ENCODE assay signal across 8 cellular contexts in the genomic region with DNA sequence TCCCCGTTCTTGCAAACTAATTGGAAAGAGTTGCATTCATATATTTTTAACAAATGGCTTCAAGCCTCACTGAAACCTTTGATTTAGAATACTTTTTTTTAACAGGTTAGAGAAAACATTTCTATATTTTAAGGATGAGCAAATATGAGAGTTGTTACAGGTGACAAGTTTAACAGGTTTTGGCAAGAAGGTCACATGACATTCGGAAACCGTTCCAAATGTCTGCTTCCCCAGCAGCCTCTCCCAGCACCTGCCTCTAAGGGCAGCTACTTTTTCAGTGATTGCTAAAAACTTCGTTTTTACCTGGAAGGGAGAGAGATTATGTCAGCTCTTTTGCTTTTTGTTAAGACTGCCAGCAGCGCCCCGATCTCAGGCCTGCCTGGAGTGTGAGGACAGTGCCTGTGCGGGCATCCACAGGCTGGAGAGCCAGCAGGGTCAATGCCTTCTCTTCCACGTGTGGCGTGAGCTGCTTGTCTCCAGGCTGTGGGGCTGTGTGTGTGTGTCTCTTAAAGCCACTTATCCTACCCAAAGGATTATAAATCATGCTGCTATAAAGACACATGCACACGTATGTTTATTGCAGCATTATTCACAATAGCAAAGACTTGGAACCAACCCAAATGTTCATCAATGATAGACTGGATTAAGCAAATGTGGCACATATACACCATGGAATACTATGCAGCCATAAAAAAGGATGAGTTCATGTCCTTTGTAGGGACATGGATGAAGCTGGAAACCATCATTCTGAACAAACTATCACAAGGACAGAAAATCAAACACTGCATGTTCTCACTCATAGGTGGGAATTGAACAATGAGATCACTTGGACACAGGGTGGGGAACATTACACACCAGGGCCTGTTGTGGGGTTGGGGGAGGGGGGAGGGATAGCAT. TPM values are rescaled to one million over a fixed set of nuclear protein-coding genes. Genes with fewer than 3 reads are reported as not detected.
DNase-seq lines count a peak whose midpoint lies in the region; ATAC-seq and TF ChIP-seq lines count a peak whose summit lies in the region.
"Not testable (repeated sequence)": the region's sequence is repeated elsewhere in the genome, so short reads cannot be mapped to it uniquely, and the experiment has no call there.
"Had no signal": no experiment of that assay in that cellular context is flagged by ENCODE, and none has a peak within 500 bp of the region (broad histone marks: within the 10 kb centered on the region; RNA-seq: fewer than 3 reads in every experiment).

No MANE protein-coding gene starts in this region.

- H3K9me3 Mint-ChIP-seq in activated naive CD8-positive, alpha-beta T cell treated with anti-CD3 and anti-CD28 coated beads, Interleukin-2, amount 10 ng/mL, durations not matched to agents 7 days and 5 days = not testable (repeated sequence)

- not testable (repeated sequence) for H3K27me3 Mint-ChIP-seq in activated naive CD8-positive, alpha-beta T cell treated with anti-CD3 and anti-CD28 coated beads, Interleukin-2, amount 10 ng/mL, durations not matched to agents 7 days and 5 days

- not testable (repeated sequence) for TF ChIP-seq CTCF in LNCaP clone FGC (IDR thresholded peaks at IDR 0.05; ENCODE audit: control insufficient read depth, extremely low read depth, insufficient read depth); epithelial cell of esophagus (IDR thresholded peaks at IDR 0.05; ENCODE audit: insufficient read depth, low read depth, low read length, missing control alignments); upper lobe of right lung (IDR thresholded peaks at IDR 0.05)

- not testable (repeated sequence) for H3K4me1 Mint-ChIP-seq in activated naive CD8-positive, alpha-beta T cell treated with anti-CD3 and anti-CD28 coated beads, Interleukin-2, amount 10 ng/mL, durations not matched to agents 7 days and 5 days

- DNase-seq in LNCaP clone FGC (ENCODE audit: low read depth) (peak; percentile 32), SIG-M5 treated with dmso at 0.1 percent for 504 hours (lab: John Stamatoyannopoulos, UW; ENCODE audit: unreplicated experiment) (peak; percentile 10), epithelial cell of esophagus (ENCODE audit: low read depth) (peak; percentile 13), posterior vena cava (ENCODE audit: low spot score) (peak; percentile 18), upper lobe of right lung (peak; percentile 18)
- peak; percentile 43 for DNase-seq in activated CD8-positive, alpha-beta memory T cell treated with anti-CD3 and anti-CD28 coated beads for 24 hours
- peak; percentile 0 for DNase-seq in activated naive CD8-positive, alpha-beta T cell treated with anti-CD3 and anti-CD28 coated beads, Interleukin-2, amount 10 ng/mL, durations not matched to agents 7 days and 5 days

- not testable (repeated sequence) for ATAC-seq in activated naive CD8-positive, alpha-beta T cell treated with anti-CD3 and anti-CD28 coated beads, Interleukin-2, amount 10 ng/mL, durations not matched to agents 7 days and 5 days (ENCODE audit: low read depth); upper lobe of right lung

- POLR2A ChIA-PET in activated naive CD8-positive, alpha-beta T cell treated with anti-CD3 and anti-CD28 coated beads, Interleukin-2, amount 10 ng/mL, durations not matched to agents 7 days and 5 days (lab: Charles Lee) = not testable (repeated sequence)

- H3K4me1 ChIP-seq in upper lobe of right lung = not testable (repeated sequence)

- not testable (repeated sequence) for H3K4me3 Mint-ChIP-seq in activated naive CD8-positive, alpha-beta T cell treated with anti-CD3 and anti-CD28 coated beads, Interleukin-2, amount 10 ng/mL, durations not matched to agents 7 days and 5 days

- intact Hi-C loops in posterior vena cava (cut with DNase I); upper lobe of right lung (cut with DNase I): not testable (repeated sequence)

- not testable (repeated sequence) for H3K36me3 ChIP-seq in upper lobe of right lung

- not testable (repeated sequence) for H3K9me3 ChIP-seq in upper lobe of right lung

- H3K27ac ChIP-seq in upper lobe of right lung = not testable (repeated sequence)

- H3K27ac Mint-ChIP-seq in activated naive CD8-positive, alpha-beta T cell treated with anti-CD3 and anti-CD28 coated beads, Interleukin-2, amount 10 ng/mL, durations not matched to agents 7 days and 5 days = not testable (repeated sequence)

- H3K36me3 Mint-ChIP-seq in activated naive CD8-positive, alpha-beta T cell treated with anti-CD3 and anti-CD28 coated beads, Interleukin-2, amount 10 ng/mL, durations not matched to agents 7 days and 5 days = not testable (repeated sequence)

- not testable (repeated sequence) for H3K4me3 ChIP-seq in LNCaP clone FGC (ENCODE audit: low read depth, low read length); epithelial cell of esophagus (ENCODE audit: low read length); upper lobe of right lung

- not testable (repeated sequence) for H3K27me3 ChIP-seq in upper lobe of right lung

RNA-seq across cellular contexts. Expression of a gene that starts 21.8 kb away (rescaled TPM):
- total RNA-seq in activated naive CD8-positive, alpha-beta T cell treated with anti-CD3 and anti-CD28 coated beads, Interleukin-2, amount 10 ng/mL, durations not matched to agents 7 days and 5 days = 1 to 10 TPM in 1 of 2 experiments, not detected in 1; 1.2 TPM
- total RNA-seq in posterior vena cava (1 to 10 TPM; 2.6 to 7.4 TPM), upper lobe of right lung (3.8 TPM)
- total RNA-seq: HepG2 had no signal
